Comparison of ENCODE assay signal across 14 cellular contexts in genomic region chr13:76293346-76293745, GRCh38.
DNase-seq lines count a peak whose midpoint lies in the region; TF ChIP-seq lines count a peak whose summit lies in the region.
"Had no signal": no experiment of that assay in that cellular context is flagged by ENCODE, and none has a peak within 500 bp of the region (broad histone marks: within the 10 kb centered on the region; RNA-seq: fewer than 3 reads in every experiment).

No MANE protein-coding gene starts in this region.

- no peaks in the 10 kb centered on the region for H3K36me3 ChIP-seq in skeletal muscle satellite cell (ENCODE audit: insufficient read depth, low read length)
- H3K36me3 ChIP-seq in effector memory CD4-positive, alpha-beta T cell (ENCODE audit: control insufficient read depth, insufficient read depth, low read length) = no peaks in the 10 kb centered on the region
- no peaks in the 10 kb centered on the region for H3K36me3 ChIP-seq in testis (ENCODE audit: low read depth, missing control alignments)

- intact Hi-C loops in testis (cut with DNase I; ENCODE audit: low total_unique reads) = no loop called here

- no peak overlapping the region for H3K27ac ChIP-seq in effector memory CD4-positive, alpha-beta T cell (ENCODE audit: insufficient read depth, low read length, poor library complexity, severe bottlenecking)
- H3K27ac ChIP-seq in testis = no peak overlapping the region

- H3K27me3 ChIP-seq in skeletal muscle satellite cell (ENCODE audit: control insufficient read depth, insufficient read depth, low read length) (no peaks in the 10 kb centered on the region), testis (no peaks in the 10 kb centered on the region)
- no peaks in the 10 kb centered on the region for H3K27me3 ChIP-seq in effector memory CD4-positive, alpha-beta T cell (replicated peaks; ENCODE audit: control insufficient read depth, insufficient read depth, low read length, poor library complexity, severe bottlenecking)

- TF ChIP-seq POLR2A in testis (IDR thresholded peaks at IDR 0.05) = no peak

- peak overlapping the region; percentile 66 for H3K4me2 ChIP-seq in skeletal muscle satellite cell (ENCODE audit: low read length)

- 34 to 76% methylated on average over 1 of the region's 1 CpG for WGBS in testis, 2 donors

- H3K9ac ChIP-seq in skeletal muscle satellite cell (ENCODE audit: low read depth, low read length) = peak overlapping the region; percentile 69

- TF ChIP-seq CTCF in fibroblast of the aortic adventitia (IDR thresholded peaks at IDR 0.05; ENCODE audit: insufficient read depth, low read length) (no peak), testis (IDR thresholded peaks at IDR 0.05) (no peak)

- H3K4me1 ChIP-seq in skeletal muscle satellite cell (ENCODE audit: control insufficient read depth, insufficient read depth, low read length) (peaks cover 22% of the 10 kb centered on the region), testis (no peaks in the 10 kb centered on the region)
- H3K4me1 ChIP-seq in effector memory CD4-positive, alpha-beta T cell (ENCODE audit: control insufficient read depth, insufficient read depth, low read length, poor library complexity, severe bottlenecking) = no peaks in the 10 kb centered on the region

- H3K4me3 ChIP-seq in fibroblast of the aortic adventitia (ENCODE audit: low read depth, low read length) (no peak overlapping the region), skeletal muscle satellite cell (ENCODE audit: low read length) (peak overlapping the region; percentile 34), testis (no peak overlapping the region)
- H3K4me3 ChIP-seq in effector memory CD4-positive, alpha-beta T cell (ENCODE audit: insufficient read depth, low read depth, low read length, poor library complexity, severe bottlenecking) = no peak overlapping the region
- H3K4me3 ChIP-seq: lung had no signal

- DNase-seq in GM04503 (ENCODE audit: low read depth) (peak; percentile 53), amniotic epithelial cell (ENCODE audit: low read depth) (peak; percentile 66), fibroblast of the aortic adventitia (ENCODE audit: low read depth) (peak; percentile 85), testis (no peak), SHP77 (lab: John Stamatoyannopoulos, UW) (no peak), DMS114 treated with DMSO at 0.1 percent for 48 hours (lab: John Stamatoyannopoulos, UW; ENCODE audit: unreplicated experiment) (no peak)
- no peak for DNase-seq in effector memory CD4-positive, alpha-beta T cell
- DNase-seq: activated CD4-positive, alpha-beta T cell treated with anti-CD3 and anti-CD28 coated beads for 4 hours; head of caudate nucleus; KBM-7; NCI-H2081; stimulated activated naive CD8-positive, alpha-beta T cell treated with anti-CD3 and anti-CD28 coated beads, Interleukin-15, amount 100 ng/mL, for 72 hours had no signal

- H3K9me3 ChIP-seq in skeletal muscle satellite cell (replicated peaks; ENCODE audit: low read length) (no peaks in the 10 kb centered on the region), testis (no peaks in the 10 kb centered on the region)
- no peaks in the 10 kb centered on the region for H3K9me3 ChIP-seq in effector memory CD4-positive, alpha-beta T cell (ENCODE audit: control insufficient read depth, low read length)

Comparison
In these comparisons a context has a peak if more than half of its experiments do, and no peak if none do; other contexts are left out.
1. DNase-seq: peak in GM04503 (single experiment), amniotic epithelial cell (single experiment) and fibroblast of the aortic adventitia (single experiment); none in effector memory CD4-positive, alpha-beta T cell (0 of 3), testis (single experiment), SHP77 (0 of 2) and DMS114 treated with DMSO at 0.1 percent for 48 hours (single experiment).